Comparison of ENCODE assay signal across 8 cellular contexts in the genomic region with DNA sequence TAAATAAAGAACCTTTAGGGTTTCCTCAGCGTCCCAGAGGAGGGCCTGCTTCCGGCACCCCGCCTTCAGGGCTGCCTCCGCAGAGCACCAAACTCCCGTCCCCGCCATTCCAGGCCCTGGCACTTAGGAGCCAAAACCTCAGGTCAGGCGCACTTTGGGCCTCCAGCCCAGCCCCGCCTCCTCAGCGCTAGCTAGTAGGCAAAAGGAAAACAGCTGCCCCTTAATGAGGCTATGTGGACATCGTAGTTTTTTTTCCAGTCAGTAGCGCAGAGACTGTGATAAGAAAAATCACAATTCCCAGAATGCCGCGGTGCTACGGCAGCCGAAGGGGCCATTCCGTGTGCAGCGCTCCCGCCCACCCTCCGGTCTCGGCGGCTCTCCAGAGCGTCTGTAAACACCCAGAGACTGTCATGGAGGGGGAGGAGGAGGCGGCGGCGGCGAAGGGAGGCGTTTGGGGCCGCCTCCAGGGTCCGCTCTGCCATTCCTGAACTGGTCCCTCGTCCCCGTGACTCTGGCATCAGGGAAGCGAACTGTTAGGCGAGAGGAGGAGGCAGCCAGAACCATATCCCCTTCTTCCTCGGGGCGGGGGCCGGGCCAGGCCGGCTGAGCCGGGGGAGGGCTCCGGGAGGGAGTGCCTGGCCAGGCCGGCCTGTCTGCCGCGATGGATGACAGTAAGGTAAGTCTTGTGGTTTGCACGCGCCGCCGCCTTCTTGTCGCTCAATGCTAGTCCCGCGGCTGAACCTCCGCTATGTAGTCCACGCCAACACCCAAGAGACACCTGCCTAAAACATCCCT.
A peak's percentile ranks its signal among the peaks of the same experiment; 100 is the strongest.
DNase-seq lines count a peak whose midpoint lies in the region; ATAC-seq lines count a peak whose summit lies in the region.

A gene with protein sequence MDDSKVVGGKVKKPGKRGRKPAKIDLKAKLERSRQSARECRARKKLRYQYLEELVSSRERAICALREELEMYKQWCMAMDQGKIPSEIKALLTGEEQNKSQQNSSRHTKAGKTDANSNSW (plus strand): TSS at position 365 of the 795 bp plus-strand sequence. CDS start 297 bp downstream, at position 662.

- DNase-seq in AG08396 (ENCODE audit: low spot score), result peak; percentile 92
- peak; percentile 94 for DNase-seq in NCI-H345 (lab: John Stamatoyannopoulos, UW)
- peak; percentile 81 for DNase-seq in activated CD4-positive, CD25-positive, alpha-beta regulatory T cell treated with anti-CD3 and anti-CD28 coated beads, Interleukin-2, amount 50 U/mL, for 72 hours
- DNase-seq in cerebellar nuclear complex (lab: John Stamatoyannopoulos, UW), result peak; percentile 70 to 85
- DNase-seq in islet precursor cell, result peak; percentile 98
- DNase-seq in stimulated activated CD4-positive, alpha-beta T cell treated with anti-CD3 and anti-CD28 coated beads, Interleukin-12 subunit alpha, Interleukin-12 subunit beta, amount 100 ng/mL, for 48 hours (ENCODE audit: low read depth in 2 of 3, low spot score in 1 of 3), result peak; percentile 74 to 77 (median 76)

- peak; percentile 86 for ATAC-seq in GM18909 (IDR thresholded peaks at IDR 0.05; ENCODE audit: poor library complexity, unreplicated experiment)
- peak; percentile 86 for ATAC-seq in HG03175 (IDR thresholded peaks at IDR 0.05; ENCODE audit: unreplicated experiment)

Comparison
In these comparisons a context has a peak if more than half of its experiments do, and no peak if none do; other contexts are left out.
1. Peak in every context shown above with its lines: DNase-seq and ATAC-seq.